ENCODE assay signal across 20 cellular contexts in genomic region chr6:124996411-124996810, GRCh38. TPM values are rescaled to one million over a fixed set of nuclear protein-coding genes. Genes with fewer than 3 reads are reported as not detected.
DNase-seq lines count a peak whose midpoint lies in the region; ATAC-seq, FAIRE-seq and TF ChIP-seq lines count a peak whose summit lies in the region.
"Had no signal": no experiment of that assay in that cellular context is flagged by ENCODE, and none has a peak within 500 bp of the region (broad histone marks: within the 10 kb centered on the region; RNA-seq: fewer than 3 reads in every experiment).

No MANE protein-coding gene starts in this region.

- no peak overlapping the region for H3K27ac Mint-ChIP-seq in activated CD4-positive, alpha-beta T cell treated with anti-CD3 and anti-CD28 coated beads, Interleukin-2, amount 10 ng/mL, durations not matched to agents 24 days and 14 days
- H3K27ac Mint-ChIP-seq: B cell; CD8-positive, alpha-beta T cell had no signal

- no peak for TF ChIP-seq EP300 in A549 (IDR thresholded peaks at IDR 0.05)

- H3K4me2 ChIP-seq in A549 (peak overlapping the region; percentile 10; the same call in 1 of the 3 replicates), PC-3 (ENCODE audit: low read length) (no peak overlapping the region)
- H3K4me2 ChIP-seq: BLaER1 treated with 17β-estradiol and CSF1 and Interleukin-3, amounts not matched to agents 10 nM and 100 nM had no signal

- BruUV-seq in PC-3 (replicated peaks; lab: Mats Ljungman, UMichigan), result no TSS peak

- no peaks in the 10 kb centered on the region for H3K36me3 Mint-ChIP-seq in activated CD4-positive, alpha-beta T cell treated with anti-CD3 and anti-CD28 coated beads, Interleukin-2, amount 10 ng/mL, durations not matched to agents 24 days and 14 days (ENCODE audit: low read depth)
- H3K36me3 Mint-ChIP-seq: CD8-positive, alpha-beta T cell had no signal

- H3K9me3 Mint-ChIP-seq in activated CD4-positive, alpha-beta T cell treated with anti-CD3 and anti-CD28 coated beads, Interleukin-2, amount 10 ng/mL, durations not matched to agents 24 days and 14 days, result no peaks in the 10 kb centered on the region
- H3K9me3 Mint-ChIP-seq: CD8-positive, alpha-beta T cell had no signal

- H3K27me3 Mint-ChIP-seq in activated CD4-positive, alpha-beta T cell treated with anti-CD3 and anti-CD28 coated beads, Interleukin-2, amount 10 ng/mL, durations not matched to agents 24 days and 14 days, result no peaks in the 10 kb centered on the region
- H3K27me3 Mint-ChIP-seq: B cell had no signal

- H3K36me3 ChIP-seq in ACC112 (ENCODE audit: insufficient read depth, low read length), result 0 out of 2 replicates have a peak, but pooled peaks cover 11% of the 10 kb centered on the region
- no peaks in the 10 kb centered on the region for H3K36me3 ChIP-seq in PC-3 (ENCODE audit: low read depth, low read length)
- H3K36me3 ChIP-seq in left lung, result no peaks in the 10 kb centered on the region
- H3K36me3 ChIP-seq: BLaER1 treated with 17β-estradiol and CSF1 and Interleukin-3, amounts not matched to agents 10 nM and 100 nM had no signal

- ATAC-seq in A549 (no peak), PC-3 (peak; percentile 43), left lung (peak; percentile 52), HG02870 (IDR thresholded peaks at IDR 0.05; ENCODE audit: unreplicated experiment) (no peak)
- ATAC-seq: CD8-positive, alpha-beta T cell; K562 had no signal

- no peak overlapping the region for H3K9ac ChIP-seq in PC-3 (ENCODE audit: low read length)
- H3K9ac ChIP-seq: BLaER1 treated with 17β-estradiol and CSF1 and Interleukin-3, amounts not matched to agents 10 nM and 100 nM had no signal

- DNase-seq in A549 (ENCODE audit: low read depth in 1 of 2, low spot score in 1 of 2), result no peak
- DNase-seq in PC-3, result no peak
- no peak for DNase-seq in left lung
- DNase-seq in activated CD4-positive, alpha-beta T cell treated with anti-CD3 and anti-CD28 coated beads, Interleukin-2, amount 10 ng/mL, durations not matched to agents 24 days and 14 days, result no peak
- no peak for DNase-seq in GM20000 (ENCODE audit: low spot score)
- no peak for DNase-seq in Ammon's horn (ENCODE audit: low spot score)
- DNase-seq: Calu3; CD8-positive, alpha-beta T cell; DMS79 treated with DMSO at 0.1 percent for 48 hours; GF-D8; GOT3; H7; IMR-90 had no signal

- POLR2A ChIA-PET in A549 (lab: Yijun Ruan, JAX) (no interaction called here), PC-3 (lab: Charles Lee; ENCODE audit: unreplicated experiment) (no interaction called here)

- H3K4me1 ChIP-seq in A549, result peaks cover 63% of the 10 kb centered on the region
- H3K4me1 ChIP-seq in ACC112 (ENCODE audit: control insufficient read depth, insufficient read depth, low read length, unreplicated experiment), result peaks cover 34% of the 10 kb centered on the region
- H3K4me1 ChIP-seq in PC-3 (ENCODE audit: insufficient read depth, low read length), result peaks cover 39% of the 10 kb centered on the region
- peaks cover under 1 to 4% of the 10 kb centered on the region in 2 donors for H3K4me1 ChIP-seq in left lung

- TF ChIP-seq CTCF in A549 (IDR thresholded peaks at IDR 0.05) (no peak), PC-3 (conservative IDR thresholded peaks at IDR 0.05; ENCODE audit: low read depth, low read length) (no peak), left lung (IDR thresholded peaks at IDR 0.05) (no peak), GM20000 (IDR thresholded peaks at IDR 0.05; ENCODE audit: extremely low read depth, missing control alignments) (no peak)

- no peak overlapping the region for H3K4me3 ChIP-seq in A549
- H3K4me3 ChIP-seq in ACC112 (ENCODE audit: low read depth, low read length), result no peak overlapping the region
- H3K4me3 ChIP-seq in PC-3 (ENCODE audit: low read length), result no peak overlapping the region
- no peak overlapping the region for H3K4me3 ChIP-seq in left lung
- H3K4me3 ChIP-seq: BLaER1 treated with 17β-estradiol and CSF1 and Interleukin-3, amounts not matched to agents 10 nM and 100 nM; K562 had no signal

- intact Hi-C loops in PC-3 (cut with micrococcal nuclease) (no loop called here), left lung (cut with DNase I) (no loop called here)
- intact Hi-C loops in activated CD4-positive, alpha-beta T cell treated with anti-CD3 and anti-CD28 coated beads, Interleukin-2, amount 10 ng/mL, durations not matched to agents 24 days and 14 days (cut with micrococcal nuclease), result no loop called here

- CTCF ChIA-PET in A549 (lab: Yijun Ruan, JAX) (no interaction called here), PC-3 (lab: Charles Lee) (no interaction called here)

- H3F3A ChIP-seq in PC-3 (ENCODE audit: low read length, unreplicated experiment), result no peaks in the 10 kb centered on the region

- H3K79me2 ChIP-seq in ACC112 (ENCODE audit: control insufficient read depth, insufficient read depth, low read length, unreplicated experiment), result peaks cover 57% of the 10 kb centered on the region
- no peaks in the 10 kb centered on the region for H3K79me2 ChIP-seq in PC-3 (ENCODE audit: low read length)

- no peaks in the 10 kb centered on the region for H3K27me3 ChIP-seq in ACC112 (ENCODE audit: insufficient read depth, low read length)
- no peaks in the 10 kb centered on the region for H3K27me3 ChIP-seq in PC-3 (ENCODE audit: low read length)
- H3K27me3 ChIP-seq in left lung, result no peaks in the 10 kb centered on the region
- H3K27me3 ChIP-seq: BLaER1 treated with 17β-estradiol and CSF1 and Interleukin-3, amounts not matched to agents 10 nM and 100 nM had no signal

- TF ChIP-seq POLR2A in A549 (IDR thresholded peaks at IDR 0.05; ENCODE audit: low read length), result no peak

- H3K9me3 ChIP-seq in A549 (no peaks in the 10 kb centered on the region), PC-3 (ENCODE audit: low read length) (no peaks in the 10 kb centered on the region), left lung (no peaks in the 10 kb centered on the region)
- H3K9me3 ChIP-seq: BLaER1 treated with 17β-estradiol and CSF1 and Interleukin-3, amounts not matched to agents 10 nM and 100 nM had no signal

- H3K4me1 Mint-ChIP-seq in activated CD4-positive, alpha-beta T cell treated with anti-CD3 and anti-CD28 coated beads, Interleukin-2, amount 10 ng/mL, durations not matched to agents 24 days and 14 days, result no peaks in the 10 kb centered on the region
- H3K4me1 Mint-ChIP-seq: B cell had no signal

- H2AFZ ChIP-seq in ACC112 (ENCODE audit: low read length, unreplicated experiment), result no peak overlapping the region
- H2AFZ ChIP-seq in PC-3 (ENCODE audit: low read length), result no peak overlapping the region

- no peaks in the 10 kb centered on the region for H4K20me1 ChIP-seq in PC-3 (ENCODE audit: low read length)
- H4K20me1 ChIP-seq: BLaER1 treated with 17β-estradiol and CSF1 and Interleukin-3, amounts not matched to agents 10 nM and 100 nM had no signal

- no peak for FAIRE-seq in A549 (lab: Jason Lieb, UNC)
- FAIRE-seq: A204.1, K562 had no signal

- H3K9me2 ChIP-seq in PC-3 (replicated peaks; ENCODE audit: low read length), result no peaks in the 10 kb centered on the region

- no peak for TF ChIP-seq RAD21 in A549 (conservative IDR thresholded peaks at IDR 0.05 in 1 of 2, IDR thresholded peaks at IDR 0.05 in 1 of 2)

- H3K27ac ChIP-seq in A549, result no peak overlapping the region
- peak overlapping the region; percentile 73; the same call in 1 of the 2 replicates for H3K27ac ChIP-seq in ACC112 (ENCODE audit: low read depth, low read length)
- no peak overlapping the region for H3K27ac ChIP-seq in PC-3 (ENCODE audit: low read length)
- no peak overlapping the region for H3K27ac ChIP-seq in left lung
- H3K27ac ChIP-seq: BLaER1 treated with 17β-estradiol and CSF1 and Interleukin-3, amounts not matched to agents 10 nM and 100 nM; HL-60 had no signal

- H3K4me3 Mint-ChIP-seq in activated CD4-positive, alpha-beta T cell treated with anti-CD3 and anti-CD28 coated beads, Interleukin-2, amount 10 ng/mL, durations not matched to agents 24 days and 14 days, result no peak overlapping the region
- H3K4me3 Mint-ChIP-seq: B cell; CD8-positive, alpha-beta T cell had no signal

TF ChIP-seq in A549, 52 proteins besides CTCF, POLR2A, EP300 and RAD21:
- TF ChIP-seq ZFP36 (IDR thresholded peaks at IDR 0.05; ENCODE audit: borderline replicate concordance, partially characterized antibody) (no peak), EHMT2 (IDR thresholded peaks at IDR 0.05; ENCODE audit: low read depth) (no peak), ZSCAN20 (CRISPR knock-in tag; IDR thresholded peaks at IDR 0.05) (no peak), TP53 (CRISPR knock-in tag; IDR thresholded peaks at IDR 0.05) (no peak)
- TF ChIP-seq, protein P1, sequence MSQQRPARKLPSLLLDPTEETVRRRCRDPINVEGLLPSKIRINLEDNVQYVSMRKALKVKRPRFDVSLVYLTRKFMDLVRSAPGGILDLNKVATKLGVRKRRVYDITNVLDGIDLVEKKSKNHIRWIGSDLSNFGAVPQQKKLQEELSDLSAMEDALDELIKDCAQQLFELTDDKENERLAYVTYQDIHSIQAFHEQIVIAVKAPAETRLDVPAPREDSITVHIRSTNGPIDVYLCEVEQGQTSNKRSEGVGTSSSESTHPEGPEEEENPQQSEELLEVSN (IDR thresholded peaks at IDR 0.05; ENCODE audit: borderline replicate concordance, low read depth), result no peak

RNA-seq across cellular contexts. Expression of gene RNF217, which starts 34.2 kb away (rescaled TPM):
- polyA plus RNA-seq in A549 (2011; rRNA removed) (20.0 and 22.3 TPM in 2 replicates), A549 (2017; fragmentation: RNase III; extraction: RNeasy Plus Mini Kit Qiagen cat#74134 plus additional on column Dnase treatment) (4.7 to 9.9 TPM (median 5.7 TPM) in 3 replicates)
- polyA plus RNA-seq in A549 (2012; cell fraction: cytosol; rRNA removed), result 4.9 and 5.0 TPM in 2 replicates
- 3.7 and 6.1 TPM in 2 replicates for polyA plus RNA-seq in A549 (2012; cell fraction: nucleus; rRNA removed)
- 40.8 and 46.5 TPM in 2 replicates for polyA minus RNA-seq in A549 (2011; rRNA and poly(A)+ RNA removed)
- total RNA-seq in PC-3 (2014; rRNA removed) (4.5 and 7.7 TPM in 2 replicates), left lung (10 to 100 TPM; 17.2 to 18.5 TPM)
- 0.72 and 1.2 TPM in 2 replicates for total RNA-seq in activated CD4-positive, alpha-beta T cell treated with anti-CD3 and anti-CD28 coated beads, Interleukin-2, amount 10 ng/mL, durations not matched to agents 24 days and 14 days
- total RNA-seq: B cell; CD8-positive, alpha-beta T cell had no signal

Comparison
In these comparisons a context has a peak if more than half of its experiments do, and no peak if none do; other contexts are left out.
1. ATAC-seq: peak in PC-3 (single experiment) and left lung (single experiment); none in A549 (0 of 2) and HG02870 (single experiment).